ENCODE assay signal across 1 cellular context in the genomic region with DNA sequence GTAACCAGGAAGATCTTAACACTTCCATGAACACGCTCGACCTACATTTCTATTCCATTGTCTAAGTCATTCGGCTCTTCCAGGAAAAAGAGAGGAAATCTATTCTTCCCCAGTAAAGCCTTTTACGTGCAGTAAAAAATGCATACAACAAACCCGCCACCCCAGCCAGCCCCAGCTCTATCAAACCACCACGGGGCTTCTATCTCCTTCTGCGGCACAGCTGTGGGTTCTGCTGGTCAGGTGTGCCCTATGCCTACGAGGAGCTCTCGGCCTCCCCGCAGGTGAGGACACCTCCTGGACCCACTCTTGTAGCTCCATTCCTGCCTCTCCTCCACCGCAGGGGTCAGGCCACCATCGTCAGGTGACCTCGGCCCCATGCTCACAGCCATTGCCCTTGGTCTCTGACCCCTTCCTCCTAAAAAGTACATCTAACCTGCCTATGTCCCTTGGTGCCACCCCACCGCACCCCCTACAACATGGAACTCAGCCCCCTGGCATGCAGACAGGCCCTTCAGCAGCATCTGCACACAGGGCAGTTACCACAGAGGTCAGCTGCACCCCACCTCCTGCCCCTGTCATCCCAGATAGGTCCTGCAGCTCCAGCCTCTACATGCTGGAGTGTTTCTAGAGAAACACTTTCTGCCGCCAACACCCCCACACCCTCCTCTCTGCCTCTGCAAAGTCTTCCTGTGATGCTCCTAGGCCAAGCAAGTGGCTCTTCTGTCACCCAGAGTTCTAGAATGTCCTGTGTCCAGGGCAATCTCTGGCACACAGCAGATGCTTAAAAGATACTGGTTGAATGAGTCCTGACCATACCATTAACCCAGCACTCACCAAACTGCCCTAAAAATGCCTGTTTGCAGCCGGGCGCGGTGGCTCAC.
TF ChIP-seq lines count a peak whose summit lies in the region.

No MANE protein-coding gene starts in this region.

TF ChIP-seq in GM12878, 131 proteins besides CTCF, POLR2A, EP300 and RAD21:
- TF ChIP-seq NFYA (IDR thresholded peaks at IDR 0.05; ENCODE audit: borderline replicate concordance, low read depth, low read length), result no peak
- no peak for TF ChIP-seq HDAC2 (IDR thresholded peaks at IDR 0.05)
- TF ChIP-seq EGR1 (IDR thresholded peaks at IDR 0.05; ENCODE audit: borderline replicate concordance in 1 of 2, low read depth in 2 of 2, low read length in 2 of 2), result no peak
- TF ChIP-seq, protein P1, sequence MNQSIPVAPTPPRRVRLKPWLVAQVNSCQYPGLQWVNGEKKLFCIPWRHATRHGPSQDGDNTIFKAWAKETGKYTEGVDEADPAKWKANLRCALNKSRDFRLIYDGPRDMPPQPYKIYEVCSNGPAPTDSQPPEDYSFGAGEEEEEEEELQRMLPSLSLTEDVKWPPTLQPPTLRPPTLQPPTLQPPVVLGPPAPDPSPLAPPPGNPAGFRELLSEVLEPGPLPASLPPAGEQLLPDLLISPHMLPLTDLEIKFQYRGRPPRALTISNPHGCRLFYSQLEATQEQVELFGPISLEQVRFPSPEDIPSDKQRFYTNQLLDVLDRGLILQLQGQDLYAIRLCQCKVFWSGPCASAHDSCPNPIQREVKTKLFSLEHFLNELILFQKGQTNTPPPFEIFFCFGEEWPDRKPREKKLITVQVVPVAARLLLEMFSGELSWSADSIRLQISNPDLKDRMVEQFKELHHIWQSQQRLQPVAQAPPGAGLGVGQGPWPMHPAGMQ (IDR thresholded peaks at IDR 0.05; ENCODE audit: borderline replicate concordance), result no peak
- TF ChIP-seq SMARCA5 (IDR thresholded peaks at IDR 0.05), result no peak
- no peak for TF ChIP-seq TCF7 (IDR thresholded peaks at IDR 0.05; ENCODE audit: borderline replicate concordance)
- no peak for TF ChIP-seq SMC3 (IDR thresholded peaks at IDR 0.05; ENCODE audit: borderline replicate concordance, low read length)
- no peak for TF ChIP-seq KDM1A (IDR thresholded peaks at IDR 0.05; ENCODE audit: borderline replicate concordance)
- TF ChIP-seq KAT2A (conservative IDR thresholded peaks at IDR 0.05; ENCODE audit: control insufficient read depth, low read depth, low read length), result no peak
- no peak for TF ChIP-seq LARP7 (IDR thresholded peaks at IDR 0.05)
- no peak for TF ChIP-seq SUPT20H (IDR thresholded peaks at IDR 0.05; ENCODE audit: borderline replicate concordance, control insufficient read depth, low read depth, low read length)
- no peak for TF ChIP-seq ESRRA (IDR thresholded peaks at IDR 0.05; ENCODE audit: low read length)
